16 cellular contexts compared by ENCODE assay signal in genomic region chr1:153387785-153388184, GRCh38. TPM values are rescaled to one million over a fixed set of nuclear protein-coding genes. Genes with fewer than 3 reads are reported as not detected.
A peak's percentile ranks its signal among the peaks of the same experiment; 100 is the strongest.
DNase-seq lines count a peak whose midpoint lies in the region; ATAC-seq, FAIRE-seq and TF ChIP-seq lines count a peak whose summit lies in the region.
"Had no signal": no experiment of that assay in that cellular context is flagged by ENCODE, and none has a peak within 500 bp of the region (broad histone marks: within the 10 kb centered on the region; RNA-seq: fewer than 3 reads in every experiment).

No MANE protein-coding gene starts in this region.

- TF ChIP-seq POLR2A in vagina (IDR thresholded peaks at IDR 0.05) (no peak), GM12891 (IDR thresholded peaks at IDR 0.05; ENCODE audit: low read depth, low read length) (no peak), H54 (IDR thresholded peaks at IDR 0.05; ENCODE audit: low read depth, low read length) (no peak)

- peaks cover 0 to 16% of the 10 kb centered on the region in 2 donors for H3K4me1 ChIP-seq in esophagus (ENCODE audit: control insufficient read depth in 2 of 2, insufficient read depth in 2 of 2, low read length in 1 of 2)
- H3K4me1 ChIP-seq in vagina = no peaks in the 10 kb centered on the region
- H3K4me1 ChIP-seq: A549, BE2C, Caco-2 had no signal

- TF ChIP-seq CTCF in WERI-Rb-1 (IDR thresholded peaks at IDR 0.05; ENCODE audit: low read depth, low read length) = no peak
- no peak for TF ChIP-seq CTCF in vagina (IDR thresholded peaks at IDR 0.05)

- H3K27me3 ChIP-seq in WERI-Rb-1 (ENCODE audit: insufficient read depth, low read depth, severe bottlenecking) (peaks cover 97% of the 10 kb centered on the region), esophagus (ENCODE audit: control insufficient read depth in 1 of 2, insufficient read depth in 2 of 2, low read length in 2 of 2) (no peaks in the 10 kb centered on the region), vagina (no peaks in the 10 kb centered on the region)

- no peak overlapping the region for H3K27ac ChIP-seq in WERI-Rb-1
- H3K27ac ChIP-seq in esophagus (ENCODE audit: low read depth in 2 of 2, low read length in 1 of 2) = peak overlapping the region; percentile 82 to 84
- no peak overlapping the region for H3K27ac ChIP-seq in vagina
- H3K27ac ChIP-seq: A549 had no signal

- ATAC-seq in left lobe of liver = no peak
- ATAC-seq: A549 had no signal

- FAIRE-seq in GM12891 (lab: Jason Lieb, UNC) (no peak), H54 (lab: Jason Lieb, UNC) (no peak)
- FAIRE-seq: A549 had no signal

- peak; percentile 6 for DNase-seq in WERI-Rb-1
- DNase-seq in left lobe of liver (ENCODE audit: low spot score) = peak; percentile 41
- DNase-seq in vagina (ENCODE audit: extremely low spot score in 2 of 2) = peak; percentile 16 to 52
- no peak for DNase-seq in DMS 273 treated with DMSO at 0.1 percent for 48 hours (lab: John Stamatoyannopoulos, UW)
- no peak for DNase-seq in GM12891 (ENCODE audit: insufficient read length, low spot score)
- no peak for DNase-seq in H54 (ENCODE audit: insufficient read length, low spot score)
- DNase-seq in NCI-H2029 treated with DMSO at 0.1 percent for 48 hours (lab: John Stamatoyannopoulos, UW) = no peak
- DNase-seq: BE2C; Caco-2; CD8-positive, alpha-beta memory T cell; DMS53; GF-D8; H7 had no signal

- H3K36me3 ChIP-seq in WERI-Rb-1 (no peaks in the 10 kb centered on the region), esophagus (ENCODE audit: control insufficient read depth in 2 of 2, insufficient read depth in 2 of 2, low read length in 1 of 2) (no peaks in the 10 kb centered on the region), vagina (no peaks in the 10 kb centered on the region)
- H3K36me3 ChIP-seq: BE2C had no signal

- intact Hi-C loops in vagina (cut with DNase I) = no loop called here

- WGBS in esophagus, 2 donors = 79 to 85% methylated on average over 4 of the region's 4 CpGs

- H3K4me3 ChIP-seq in WERI-Rb-1 (ENCODE audit: low read depth, low read length) = no peak overlapping the region
- no peak overlapping the region for H3K4me3 ChIP-seq in esophagus (ENCODE audit: low read depth in 1 of 2, low read length in 2 of 2)
- no peak overlapping the region for H3K4me3 ChIP-seq in vagina
- H3K4me3 ChIP-seq: A549 had no signal

- H3K9me3 ChIP-seq in WERI-Rb-1 (ENCODE audit: severe bottlenecking) = peaks cover 3% of the 10 kb centered on the region
- H3K9me3 ChIP-seq in esophagus (ENCODE audit: control insufficient read depth in 2 of 2, insufficient read depth in 1 of 2, low read depth in 1 of 2, low read length in 1 of 2) = no peaks in the 10 kb centered on the region
- H3K9me3 ChIP-seq in vagina = no peaks in the 10 kb centered on the region
- H3K9me3 ChIP-seq: BE2C, Caco-2 had no signal

TF ChIP-seq in GM12891, 5 proteins besides CTCF, POLR2A, EP300 and RAD21:
- no peak for TF ChIP-seq PAX5 (IDR thresholded peaks at IDR 0.05; ENCODE audit: insufficient read depth, low read length, severe bottlenecking)

RNA-seq across cellular contexts. Expression of gene S100A8, which starts 3.1 kb away (rescaled TPM):
- over 10,000 TPM; 44,360 to 65,887 TPM for polyA plus RNA-seq in esophagus
- 23.7 TPM for total RNA-seq in left lobe of liver
- 1,155 TPM for total RNA-seq in vagina
- polyA plus RNA-seq in GM12891 (2012; ENCODE audit: low read depth, missing spikeins) = not detected
- total RNA-seq: Caco-2; CD8-positive, alpha-beta memory T cell; H7 had no signal
- polyA plus RNA-seq: A549; AG04450; CD8-positive, alpha-beta memory T cell had no signal

RNA-seq across cellular contexts. Expression of gene S100A12, which starts 12.4 kb away (rescaled TPM):
- polyA plus RNA-seq in esophagus = 100 to 1,000 TPM in 1 of 2 donors, 10 to 100 TPM in 1; 67.2 to 222 TPM
- total RNA-seq in left lobe of liver = 1.2 TPM
- 4.2 TPM for total RNA-seq in vagina
- not detected for polyA plus RNA-seq in GM12891 (2012; ENCODE audit: low read depth, missing spikeins)
- total RNA-seq: Caco-2; CD8-positive, alpha-beta memory T cell; H7 had no signal
- polyA plus RNA-seq: A549; AG04450; CD8-positive, alpha-beta memory T cell had no signal

RNA-seq across cellular contexts. Expression of gene S100A7A, which starts 28.5 kb away (rescaled TPM):
- polyA plus RNA-seq in esophagus = 1 to 10 TPM in 1 of 2 donors, under 1 TPM in 1; 0.02 to 1.3 TPM
- total RNA-seq in left lobe of liver (not detected), vagina (not detected)
- polyA plus RNA-seq in GM12891 (2012; ENCODE audit: low read depth, missing spikeins) = not detected
- total RNA-seq: Caco-2; CD8-positive, alpha-beta memory T cell; H7 had no signal
- polyA plus RNA-seq: A549; AG04450; CD8-positive, alpha-beta memory T cell had no signal

RNA-seq across cellular contexts. Expression of gene S100A9, which starts 30.1 kb away (rescaled TPM):
- over 10,000 TPM; 47,233 to 60,368 TPM for polyA plus RNA-seq in esophagus
- 36.3 TPM for total RNA-seq in left lobe of liver
- total RNA-seq in vagina = 4,658 TPM
- not detected for polyA plus RNA-seq in GM12891 (2012; ENCODE audit: low read depth, missing spikeins)
- total RNA-seq: Caco-2, H7 had no signal
- polyA plus RNA-seq: AG04450 had no signal

RNA-seq across cellular contexts. Expression of gene PGLYRP4, which starts 39.1 kb away (rescaled TPM):
- 1 to 10 TPM; 3.1 to 3.3 TPM for polyA plus RNA-seq in esophagus
- not detected for total RNA-seq in left lobe of liver
- 3.9 TPM for total RNA-seq in vagina
- 1.1 TPM for polyA plus RNA-seq in GM12891 (2012; ENCODE audit: low read depth, missing spikeins)
- total RNA-seq: Caco-2; CD8-positive, alpha-beta memory T cell; H7 had no signal
- polyA plus RNA-seq: A549; AG04450; CD8-positive, alpha-beta memory T cell had no signal

Comparison
In these comparisons a context has a peak if more than half of its experiments do, and no peak if none do; other contexts are left out.
1. DNase-seq: peak in WERI-Rb-1 (single experiment), left lobe of liver (single experiment) and vagina (2 of 2); none in DMS 273 treated with DMSO at 0.1 percent for 48 hours (single experiment), GM12891 (single experiment), H54 (single experiment) and NCI-H2029 treated with DMSO at 0.1 percent for 48 hours (single experiment).
2. H3K27ac ChIP-seq: peak in esophagus (2 of 2); none in WERI-Rb-1 (single experiment) and vagina (single experiment).
3. RNA of gene S100A8, which starts 3.1 kb away (total RNA-seq): 1,155 TPM in vagina (single experiment); 23.7 TPM in left lobe of liver (single experiment); every median in the first group is over 10 times any median in the second.